23 cellular contexts compared by ENCODE assay signal in genomic region chr13:62294210-62294609, GRCh38.
"Had no signal": no experiment of that assay in that cellular context is flagged by ENCODE, and none has a peak within 500 bp of the region (broad histone marks: within the 10 kb centered on the region; RNA-seq: fewer than 3 reads in every experiment).

No MANE protein-coding gene starts in this region.

- H3K4me3 Mint-ChIP-seq: activated CD8-positive, alpha-beta T cell treated with anti-CD3 and anti-CD28 coated beads for 36 hours; activated naive CD8-positive, alpha-beta T cell treated with anti-CD3 and anti-CD28 coated beads, Interleukin-2, amount 50 U/mL, for 24 hours; activated T-helper 1 cell treated with anti-CD3 and anti-CD28 coated beads, Interleukin-12 subunit alpha, Interleukin-12 subunit beta, Interleukin-2, Interleukin-4 antibody, amounts not matched to agents 30 ng/mL and 10 ng/mL and 1 ng/mL, durations not matched to agents 14 hours and 24 hours and 36 hours; dendritic cell treated with granulocyte-macrophage colony-stimulating factor and Interleukin-4, amounts not matched to agents 40 ng/mL and 50 ng/mL, for 4 days; memory B cell; nephron; T-cell had no signal

- H3K27me3 Mint-ChIP-seq: activated CD8-positive, alpha-beta T cell treated with anti-CD3 and anti-CD28 coated beads for 36 hours; activated naive CD8-positive, alpha-beta T cell treated with anti-CD3 and anti-CD28 coated beads, Interleukin-2, amount 50 U/mL, for 24 hours; dendritic cell treated with granulocyte-macrophage colony-stimulating factor and Interleukin-4, amounts not matched to agents 40 ng/mL and 50 ng/mL, for 4 days; memory B cell; T-cell had no signal

- H3K36me3 Mint-ChIP-seq: memory B cell, T-cell had no signal

- H3K27me3 ChIP-seq: left lung, sigmoid colon, suprapubic skin, upper lobe of left lung had no signal

- H3K9me3 ChIP-seq: psoas muscle, sigmoid colon, upper lobe of left lung had no signal

- H3K27ac ChIP-seq: left lung, psoas muscle, sigmoid colon, suprapubic skin, upper lobe of left lung, WERI-Rb-1 had no signal

- DNase-seq: activated CD4-positive, alpha-beta T cell treated with anti-CD3 and anti-CD28 coated beads for 4 hours; activated CD8-positive, alpha-beta memory T cell treated with anti-CD3 and anti-CD28 coated beads, Interleukin-2, amount 50 U/mL, for 4 hours; activated CD8-positive, alpha-beta T cell treated with anti-CD3 and anti-CD28 coated beads for 36 hours; activated naive CD4-positive, alpha-beta T cell; activated naive CD8-positive, alpha-beta T cell treated with anti-CD3 and anti-CD28 coated beads, Interleukin-2, amount 50 U/mL, for 24 hours; central memory CD4-positive, alpha-beta T cell; erythroblast; head of caudate nucleus; left lung; psoas muscle; sigmoid colon; stimulated activated CD4-positive, alpha-beta T cell treated with anti-CD3 and anti-CD28 coated beads, Interleukin-2, amount 100 ng/mL, for 48 hours; stimulated activated CD8-positive, alpha-beta memory T cell treated with anti-CD3 and anti-CD28 coated beads, Interleukin-4, amount 100 ng/mL, for 48 hours; stimulated activated naive CD8-positive, alpha-beta T cell treated with anti-CD3 and anti-CD28 coated beads, Interleukin-15, Interleukin-2, amounts not matched to agents 100 U/mL and 50 U/mL, for 24 hours; T-cell; T1000; upper lobe of left lung; WERI-Rb-1 had no signal

- ATAC-seq: activated CD8-positive, alpha-beta T cell treated with anti-CD3 and anti-CD28 coated beads for 36 hours; activated naive CD8-positive, alpha-beta T cell treated with anti-CD3 and anti-CD28 coated beads, Interleukin-2, amount 50 U/mL, for 24 hours; left lung; psoas muscle; stimulated activated naive CD8-positive, alpha-beta T cell treated with anti-CD3 and anti-CD28 coated beads, Interleukin-15, Interleukin-2, amounts not matched to agents 100 U/mL and 50 U/mL, for 24 hours; T-cell had no signal

- H3K9me3 Mint-ChIP-seq: dendritic cell treated with granulocyte-macrophage colony-stimulating factor and Interleukin-4, amounts not matched to agents 40 ng/mL and 50 ng/mL, for 4 days had no signal

- H3K36me3 ChIP-seq: left lung, sigmoid colon, suprapubic skin, upper lobe of left lung, WERI-Rb-1 had no signal

- H3K4me1 ChIP-seq: left lung, psoas muscle, sigmoid colon, suprapubic skin, upper lobe of left lung had no signal

- H3K27ac Mint-ChIP-seq: activated CD8-positive, alpha-beta T cell treated with anti-CD3 and anti-CD28 coated beads for 36 hours; activated naive CD8-positive, alpha-beta T cell treated with anti-CD3 and anti-CD28 coated beads, Interleukin-2, amount 50 U/mL, for 24 hours; activated T-helper 1 cell treated with anti-CD3 and anti-CD28 coated beads, Interleukin-12 subunit alpha, Interleukin-12 subunit beta, Interleukin-2, Interleukin-4 antibody, amounts not matched to agents 30 ng/mL and 10 ng/mL and 1 ng/mL, durations not matched to agents 14 hours and 24 hours and 36 hours; dendritic cell treated with granulocyte-macrophage colony-stimulating factor and Interleukin-4, amounts not matched to agents 40 ng/mL and 50 ng/mL, for 4 days; memory B cell; nephron; T-cell had no signal

- H3K4me3 ChIP-seq: left lung, psoas muscle, sigmoid colon, suprapubic skin, upper lobe of left lung had no signal

- H3K4me1 Mint-ChIP-seq: activated naive CD8-positive, alpha-beta T cell treated with anti-CD3 and anti-CD28 coated beads, Interleukin-2, amount 50 U/mL, for 24 hours; memory B cell; nephron; T-cell had no signal
